In genomic region chr6:17446713-17447112, GRCh38 we compare ENCODE assay signal across 1 cellular context.
A peak's percentile ranks its signal among the peaks of the same experiment; 100 is the strongest.
TF ChIP-seq lines count a peak whose summit lies in the region.

No MANE protein-coding gene starts in this region.

TF ChIP-seq in HepG2, 621 proteins besides CTCF, POLR2A, EP300 and RAD21:
- TF ChIP-seq ZNF512B (CRISPR knock-in tag; IDR thresholded peaks at IDR 0.05; ENCODE audit: borderline replicate concordance), result no peak
- TF ChIP-seq ISL2 (CRISPR knock-in tag; IDR thresholded peaks at IDR 0.05), result no peak
- TF ChIP-seq STAG1 (CRISPR knock-in tag; IDR thresholded peaks at IDR 0.05), result peak; percentile 30
TF ChIP-seq in HepG2: peak in this region for 1.
